In the genomic region with DNA sequence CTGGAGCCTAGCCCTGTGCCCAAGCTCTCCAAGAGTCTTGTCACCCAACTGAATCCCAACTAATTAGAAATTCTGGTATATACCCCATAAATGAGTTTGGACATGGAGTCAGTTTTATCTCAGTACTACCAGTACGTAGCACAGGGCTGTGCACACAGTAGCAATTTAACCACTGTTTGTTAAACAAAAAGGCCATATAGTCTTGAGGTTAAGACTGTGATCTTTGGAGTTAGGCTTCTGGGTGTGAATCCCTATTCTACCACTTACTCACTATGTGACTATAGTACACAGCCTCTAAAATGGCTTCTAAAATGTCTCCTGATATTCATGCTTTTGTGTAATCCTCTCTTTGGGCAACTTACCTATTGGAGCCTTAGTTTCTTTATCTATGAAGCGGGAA, we compare ENCODE assay signal across 29 cellular contexts. TPM values are rescaled to one million over a fixed set of nuclear protein-coding genes. Genes with fewer than 3 reads are reported as not detected.
"Had no signal": no experiment of that assay in that cellular context is flagged by ENCODE, and none has a peak within 500 bp of the region (broad histone marks: within the 10 kb centered on the region; RNA-seq: fewer than 3 reads in every experiment).

No MANE protein-coding gene starts in this region.

- H3K4me1 Mint-ChIP-seq: stimulated activated effector memory CD8-positive, alpha-beta T cell treated with anti-CD3 and anti-CD28 coated beads, Interleukin-12 subunit alpha, Interleukin-12 subunit beta, amount 100 ng/mL, for 72 hours; stimulated activated memory B cell treated with anti-CD40 and anti-IgM and Interleukin-4, amounts not matched to agents 10 μg/mL and 1 μg/mL and 100 μg/mL, for 72 hours; stimulated activated naive B cell treated with anti-CD40 and anti-IgM and Interleukin-4, amounts not matched to agents 10 μg/mL and 1 μg/mL and 100 μg/mL, for 72 hours; stimulated activated naive CD8-positive, alpha-beta T cell treated with anti-CD3 and anti-CD28 coated beads, Interleukin-15, amount 100 ng/mL, for 72 hours had no signal

- H3K4me3 ChIP-seq: stomach, suprapubic skin, testis, thoracic aorta, thyroid gland, tibial artery, tibial nerve, transverse colon, upper lobe of left lung, upper lobe of right lung, uterus, vagina had no signal

- H3K4me1 ChIP-seq: stomach, suprapubic skin, testis, thyroid gland, tibial artery, tibial nerve, transverse colon, upper lobe of left lung, upper lobe of right lung, uterus, vagina had no signal

- ATAC-seq: stimulated activated effector memory CD8-positive, alpha-beta T cell treated with anti-CD3 and anti-CD28 coated beads, Interleukin-12 subunit alpha, Interleukin-12 subunit beta, amount 100 ng/mL, for 72 hours; stimulated activated memory B cell treated with anti-CD40 and anti-IgM and Interleukin-4, amounts not matched to agents 10 μg/mL and 1 μg/mL and 100 μg/mL, for 72 hours; stimulated activated naive B cell treated with anti-CD40 and anti-IgM and Interleukin-4, amounts not matched to agents 10 μg/mL and 1 μg/mL and 100 μg/mL, for 72 hours; stimulated activated naive CD8-positive, alpha-beta T cell treated with anti-CD3 and anti-CD28 coated beads, Interleukin-15, amount 100 ng/mL, for 72 hours; stimulated activated naive CD8-positive, alpha-beta T cell treated with anti-CD3 and anti-CD28 coated beads, Interleukin-15, Interleukin-2, amounts not matched to agents 100 U/mL and 50 U/mL, for 24 hours; upper lobe of right lung had no signal

- H3K4me3 Mint-ChIP-seq: stimulated activated effector memory CD8-positive, alpha-beta T cell treated with anti-CD3 and anti-CD28 coated beads, Interleukin-12 subunit alpha, Interleukin-12 subunit beta, amount 100 ng/mL, for 72 hours; stimulated activated memory B cell treated with anti-CD40 and anti-IgM and Interleukin-4, amounts not matched to agents 10 μg/mL and 1 μg/mL and 100 μg/mL, for 72 hours; stimulated activated naive B cell treated with anti-CD40 and anti-IgM and Interleukin-4, amounts not matched to agents 10 μg/mL and 1 μg/mL and 100 μg/mL, for 72 hours; stimulated activated naive CD8-positive, alpha-beta T cell treated with anti-CD3 and anti-CD28 coated beads, Interleukin-15, amount 100 ng/mL, for 72 hours; stimulated activated naive CD8-positive, alpha-beta T cell treated with anti-CD3 and anti-CD28 coated beads, Interleukin-15, Interleukin-2, amounts not matched to agents 100 ng/mL and 50 ng/mL, for 24 hours; type B pancreatic cell had no signal

- DNase-seq: stimulated activated CD4-positive, alpha-beta T cell treated with anti-CD3 and anti-CD28 coated beads, Interleukin-2, amount 100 ng/mL, for 48 hours; stimulated activated CD4-positive, alpha-beta T cell treated with anti-CD3 and anti-CD28 coated beads, Interleukin-4, amount 100 ng/mL, for 1 hour; stimulated activated CD4-positive, alpha-beta T cell treated with anti-CD3 and anti-CD28 coated beads, Interleukin-4, amount 100 ng/mL, for 24 hours; stimulated activated CD4-positive, alpha-beta T cell treated with anti-CD3 and anti-CD28 coated beads, Interleukin-4, amount 100 ng/mL, for 4 hours; stimulated activated CD8-positive, alpha-beta memory T cell treated with anti-CD3 and anti-CD28 coated beads, Interleukin-4, amount 100 ng/mL, for 48 hours; stimulated activated naive B cell treated with anti-CD40 and anti-IgM and Interleukin-4, amounts not matched to agents 10 μg/mL and 1 μg/mL and 100 μg/mL, for 72 hours; stimulated activated naive CD4-positive, alpha-beta T cell; stimulated activated naive CD4-positive, alpha-beta T cell treated with Interleukin-2 at 50 U/mL for 16 hours; stimulated activated naive CD8-positive, alpha-beta T cell treated with anti-CD3 and anti-CD28 coated beads, Interleukin-15, amount 100 ng/mL, for 72 hours; stimulated activated naive CD8-positive, alpha-beta T cell treated with anti-CD3 and anti-CD28 coated beads, Interleukin-15, Interleukin-2, amounts not matched to agents 100 U/mL and 50 U/mL, for 24 hours; stomach; substantia nigra; testis; thyroid gland; tibial artery; transverse colon; trophoblast cell; upper lobe of left lung; upper lobe of right lung; uterus had no signal

- H3K27me3 Mint-ChIP-seq: stimulated activated naive B cell treated with anti-CD40 and anti-IgM and Interleukin-4, amounts not matched to agents 10 μg/mL and 1 μg/mL and 100 μg/mL, for 72 hours; stimulated activated naive CD8-positive, alpha-beta T cell treated with anti-CD3 and anti-CD28 coated beads, Interleukin-15, Interleukin-2, amounts not matched to agents 100 ng/mL and 50 ng/mL, for 24 hours; type B pancreatic cell had no signal

- H3K27ac ChIP-seq: stomach, suprapubic skin, testis, thoracic aorta, thyroid gland, tibial artery, tibial nerve, transverse colon, upper lobe of left lung, upper lobe of right lung, uterus, vagina had no signal

- H3K36me3 Mint-ChIP-seq: stimulated activated effector memory CD8-positive, alpha-beta T cell treated with anti-CD3 and anti-CD28 coated beads, Interleukin-12 subunit alpha, Interleukin-12 subunit beta, amount 100 ng/mL, for 72 hours had no signal

- H3K9me3 ChIP-seq: testis, thyroid gland, uterus, vagina had no signal

- FAIRE-seq: urothelium cell line had no signal

- H3K36me3 ChIP-seq: stomach, suprapubic skin, thoracic aorta, thyroid gland, tibial artery, tibial nerve, transverse colon, upper lobe of left lung, upper lobe of right lung, uterus, vagina had no signal

- H3K27me3 ChIP-seq: stomach, suprapubic skin, testis, thyroid gland, tibial artery, tibial nerve, transverse colon, upper lobe of left lung, uterus, vagina had no signal

- H3K27ac Mint-ChIP-seq: stimulated activated effector memory CD8-positive, alpha-beta T cell treated with anti-CD3 and anti-CD28 coated beads, Interleukin-12 subunit alpha, Interleukin-12 subunit beta, amount 100 ng/mL, for 72 hours; stimulated activated memory B cell treated with anti-CD40 and anti-IgM and Interleukin-4, amounts not matched to agents 10 μg/mL and 1 μg/mL and 100 μg/mL, for 72 hours; stimulated activated naive B cell treated with anti-CD40 and anti-IgM and Interleukin-4, amounts not matched to agents 10 μg/mL and 1 μg/mL and 100 μg/mL, for 72 hours; stimulated activated naive CD8-positive, alpha-beta T cell treated with anti-CD3 and anti-CD28 coated beads, Interleukin-15, amount 100 ng/mL, for 72 hours; stimulated activated naive CD8-positive, alpha-beta T cell treated with anti-CD3 and anti-CD28 coated beads, Interleukin-15, Interleukin-2, amounts not matched to agents 100 ng/mL and 50 ng/mL, for 24 hours; type B pancreatic cell had no signal

RNA-seq across cellular contexts. Expression of gene RAB3B, which starts 48.2 kb away (rescaled TPM):
- total RNA-seq: thoracic aorta, upper lobe of right lung had no signal
